11 cellular contexts compared by ENCODE assay signal in genomic region chr6:127570739-127571389, GRCh38. TPM values are rescaled to one million over a fixed set of nuclear protein-coding genes. Genes with fewer than 3 reads are reported as not detected.
A peak's percentile ranks its signal among the peaks of the same experiment; 100 is the strongest.
DNase-seq lines count a peak whose midpoint lies in the region; ATAC-seq and TF ChIP-seq lines count a peak whose summit lies in the region.
"Had no signal": no experiment of that assay in that cellular context is flagged by ENCODE, and none has a peak within 500 bp of the region (broad histone marks: within the 10 kb centered on the region; RNA-seq: fewer than 3 reads in every experiment).

No MANE protein-coding gene starts in this region.

- DNase-seq in epithelial cell of esophagus (ENCODE audit: low read depth) (peak; percentile 43), NCI-H446 (lab: John Stamatoyannopoulos, UW) (no peak), MG63 (no peak), activated gamma-delta T cell (lab: John Stamatoyannopoulos, UW) (no peak)
- no peak for DNase-seq in activated CD8-positive, alpha-beta memory T cell treated with anti-CD3 and anti-CD28 coated beads, Interleukin-2, amount 50 U/mL, for 4 hours
- DNase-seq: mucosa of descending colon, NCI-H526 treated with DMSO at 0.1 percent for 48 hours had no signal

- ATAC-seq in GM18511 (IDR thresholded peaks at IDR 0.05; ENCODE audit: unreplicated experiment) (peak; percentile 89), GM21423 (IDR thresholded peaks at IDR 0.05; ENCODE audit: unreplicated experiment) (peak; percentile 84), HG03159 (IDR thresholded peaks at IDR 0.05; ENCODE audit: unreplicated experiment) (peak; percentile 76)
- ATAC-seq: mucosa of descending colon had no signal

- no peaks in the 10 kb centered on the region for H3K9me3 ChIP-seq in MG63
- H3K9me3 ChIP-seq: mucosa of descending colon had no signal

- H3K27me3 ChIP-seq in MG63: no peaks in the 10 kb centered on the region

- no peak overlapping the region for H3K4me3 ChIP-seq in epithelial cell of esophagus (ENCODE audit: low read length)
- H3K4me3 ChIP-seq in MG63: no peak overlapping the region
- H3K4me3 ChIP-seq: mucosa of descending colon had no signal

- no peaks in the 10 kb centered on the region for H3K36me3 ChIP-seq in MG63

- no peak for TF ChIP-seq CTCF in epithelial cell of esophagus (IDR thresholded peaks at IDR 0.05; ENCODE audit: insufficient read depth, low read depth, low read length, missing control alignments)

RNA-seq across cellular contexts. Expression of gene C6orf58, which starts 6.1 kb away (rescaled TPM):
- not detected in 2 replicates for total RNA-seq in MG63 (2014; rRNA removed; shearing (Covaris generic); ENCODE audit: low replicate concordance)
- total RNA-seq: glomerular endothelial cell, mucosa of descending colon had no signal
